Comparison of ENCODE assay signal across 2 cellular contexts in the genomic region with DNA sequence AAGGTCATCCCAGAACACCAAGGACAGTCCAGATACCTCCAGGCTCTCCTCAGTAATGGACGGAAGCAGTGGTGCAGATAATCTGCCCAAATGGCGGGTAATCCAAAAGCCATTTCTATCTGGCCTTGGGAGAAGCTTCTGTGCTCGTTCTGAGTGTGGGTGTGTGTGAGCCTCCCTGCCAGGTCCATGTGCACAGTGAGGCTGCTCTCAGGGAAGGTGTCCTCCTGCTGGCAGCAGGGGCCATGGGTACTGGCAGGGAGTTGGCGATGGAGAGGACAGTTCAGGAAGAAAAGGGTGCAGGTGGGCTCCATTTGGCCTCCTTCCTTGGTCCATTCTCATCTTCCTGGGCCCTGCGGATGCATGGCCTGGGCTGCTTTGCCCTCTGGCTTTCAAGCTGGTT.
TF ChIP-seq lines count a peak whose summit lies in the region.

No MANE protein-coding gene starts in this region.

TF ChIP-seq in HepG2, 621 proteins besides CTCF, POLR2A, EP300 and RAD21:
- TF ChIP-seq NONO (IDR thresholded peaks at IDR 0.05) (no peak), NONO (CRISPR knock-in tag; conservative IDR thresholded peaks at IDR 0.05) (no peak), JUNB (CRISPR knock-in tag; IDR thresholded peaks at IDR 0.05; ENCODE audit: borderline replicate concordance) (no peak), SSRP1 (CRISPR knock-in tag; IDR thresholded peaks at IDR 0.05) (no peak), ZNF768 (CRISPR knock-in tag; IDR thresholded peaks at IDR 0.05) (no peak), REL (CRISPR knock-in tag; conservative IDR thresholded peaks at IDR 0.05) (no peak)
- TF ChIP-seq, protein P1, sequence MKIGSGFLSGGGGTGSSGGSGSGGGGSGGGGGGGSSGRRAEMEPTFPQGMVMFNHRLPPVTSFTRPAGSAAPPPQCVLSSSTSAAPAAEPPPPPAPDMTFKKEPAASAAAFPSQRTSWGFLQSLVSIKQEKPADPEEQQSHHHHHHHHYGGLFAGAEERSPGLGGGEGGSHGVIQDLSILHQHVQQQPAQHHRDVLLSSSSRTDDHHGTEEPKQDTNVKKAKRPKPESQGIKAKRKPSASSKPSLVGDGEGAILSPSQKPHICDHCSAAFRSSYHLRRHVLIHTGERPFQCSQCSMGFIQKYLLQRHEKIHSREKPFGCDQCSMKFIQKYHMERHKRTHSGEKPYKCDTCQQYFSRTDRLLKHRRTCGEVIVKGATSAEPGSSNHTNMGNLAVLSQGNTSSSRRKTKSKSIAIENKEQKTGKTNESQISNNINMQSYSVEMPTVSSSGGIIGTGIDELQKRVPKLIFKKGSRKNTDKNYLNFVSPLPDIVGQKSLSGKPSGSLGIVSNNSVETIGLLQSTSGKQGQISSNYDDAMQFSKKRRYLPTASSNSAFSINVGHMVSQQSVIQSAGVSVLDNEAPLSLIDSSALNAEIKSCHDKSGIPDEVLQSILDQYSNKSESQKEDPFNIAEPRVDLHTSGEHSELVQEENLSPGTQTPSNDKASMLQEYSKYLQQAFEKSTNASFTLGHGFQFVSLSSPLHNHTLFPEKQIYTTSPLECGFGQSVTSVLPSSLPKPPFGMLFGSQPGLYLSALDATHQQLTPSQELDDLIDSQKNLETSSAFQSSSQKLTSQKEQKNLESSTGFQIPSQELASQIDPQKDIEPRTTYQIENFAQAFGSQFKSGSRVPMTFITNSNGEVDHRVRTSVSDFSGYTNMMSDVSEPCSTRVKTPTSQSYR (CRISPR knock-in tag; IDR thresholded peaks at IDR 0.05; ENCODE audit: borderline replicate concordance): no peak
- TF ChIP-seq, protein P2, sequence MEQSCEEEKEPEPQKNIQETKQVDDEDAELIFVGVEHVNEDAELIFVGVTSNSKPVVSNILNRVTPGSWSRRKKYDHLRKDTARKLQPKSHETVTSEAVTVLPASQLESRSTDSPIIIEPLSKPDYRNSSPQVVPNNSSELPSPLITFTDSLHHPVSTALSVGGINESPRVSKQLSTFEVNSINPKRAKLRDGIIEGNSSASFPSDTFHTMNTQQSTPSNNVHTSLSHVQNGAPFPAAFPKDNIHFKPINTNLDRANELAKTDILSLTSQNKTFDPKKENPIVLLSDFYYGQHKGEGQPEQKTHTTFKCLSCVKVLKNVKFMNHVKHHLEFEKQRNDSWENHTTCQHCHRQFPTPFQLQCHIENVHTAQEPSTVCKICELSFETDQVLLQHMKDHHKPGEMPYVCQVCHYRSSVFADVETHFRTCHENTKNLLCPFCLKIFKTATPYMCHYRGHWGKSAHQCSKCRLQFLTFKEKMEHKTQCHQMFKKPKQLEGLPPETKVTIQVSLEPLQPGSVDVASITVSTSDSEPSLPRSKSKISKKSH (CRISPR knock-in tag; IDR thresholded peaks at IDR 0.05; ENCODE audit: borderline replicate concordance): no peak
- TF ChIP-seq, protein P3, sequence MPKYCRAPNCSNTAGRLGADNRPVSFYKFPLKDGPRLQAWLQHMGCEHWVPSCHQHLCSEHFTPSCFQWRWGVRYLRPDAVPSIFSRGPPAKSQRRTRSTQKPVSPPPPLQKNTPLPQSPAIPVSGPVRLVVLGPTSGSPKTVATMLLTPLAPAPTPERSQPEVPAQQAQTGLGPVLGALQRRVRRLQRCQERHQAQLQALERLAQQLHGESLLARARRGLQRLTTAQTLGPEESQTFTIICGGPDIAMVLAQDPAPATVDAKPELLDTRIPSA (CRISPR knock-in tag; IDR thresholded peaks at IDR 0.05; ENCODE audit: borderline replicate concordance): no peak

TF ChIP-seq in H1, 55 proteins besides CTCF, POLR2A, EP300 and RAD21:
- TF ChIP-seq EZH2 (IDR thresholded peaks at IDR 0.05; ENCODE audit: low read depth, low read length, severe bottlenecking): no peak
- TF ChIP-seq POLR2AphosphoS5 (IDR thresholded peaks at IDR 0.05; ENCODE audit: low read depth, low read length): no peak
- TF ChIP-seq, protein P4, sequence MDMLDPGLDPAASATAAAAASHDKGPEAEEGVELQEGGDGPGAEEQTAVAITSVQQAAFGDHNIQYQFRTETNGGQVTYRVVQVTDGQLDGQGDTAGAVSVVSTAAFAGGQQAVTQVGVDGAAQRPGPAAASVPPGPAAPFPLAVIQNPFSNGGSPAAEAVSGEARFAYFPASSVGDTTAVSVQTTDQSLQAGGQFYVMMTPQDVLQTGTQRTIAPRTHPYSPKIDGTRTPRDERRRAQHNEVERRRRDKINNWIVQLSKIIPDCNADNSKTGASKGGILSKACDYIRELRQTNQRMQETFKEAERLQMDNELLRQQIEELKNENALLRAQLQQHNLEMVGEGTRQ (IDR thresholded peaks at IDR 0.05; ENCODE audit: low read length): no peak
- TF ChIP-seq ZNF274 (IDR thresholded peaks at IDR 0.05; ENCODE audit: borderline replicate concordance, extremely low read depth, low read length): no peak
- no peak for TF ChIP-seq CHD1 (IDR thresholded peaks at IDR 0.05; ENCODE audit: low read depth, low read length)
- TF ChIP-seq ASH2L (IDR thresholded peaks at IDR 0.05; ENCODE audit: low read length): no peak
- no peak for TF ChIP-seq NANOG (IDR thresholded peaks at IDR 0.05; ENCODE audit: insufficient read depth, low read depth, low read length, poor library complexity, severe bottlenecking)
- no peak for TF ChIP-seq CHD2 (IDR thresholded peaks at IDR 0.05; ENCODE audit: low read length)
- TF ChIP-seq FOSL1 (IDR thresholded peaks at IDR 0.05; ENCODE audit: insufficient read depth, low read depth, low read length): no peak
- no peak for TF ChIP-seq TAF1 (IDR thresholded peaks at IDR 0.05; ENCODE audit: low read depth, low read length)
- no peak for TF ChIP-seq CREB1 (IDR thresholded peaks at IDR 0.05)
- no peak for TF ChIP-seq SIRT6 (IDR thresholded peaks at IDR 0.05; ENCODE audit: low read length)
- TF ChIP-seq KDM4A (IDR thresholded peaks at IDR 0.05; ENCODE audit: low read depth, low read length, severe bottlenecking): no peak
- no peak for TF ChIP-seq SP1 (IDR thresholded peaks at IDR 0.05; ENCODE audit: low read depth, low read length)
- TF ChIP-seq BACH1 (IDR thresholded peaks at IDR 0.05; ENCODE audit: low read length): no peak
- TF ChIP-seq RBBP5 (IDR thresholded peaks at IDR 0.05; ENCODE audit: borderline replicate concordance, low read depth, low read length): no peak
- TF ChIP-seq TBP (IDR thresholded peaks at IDR 0.05; ENCODE audit: low read depth, low read length): no peak
- TF ChIP-seq SAP30 (IDR thresholded peaks at IDR 0.05; ENCODE audit: insufficient read depth, insufficient replicate concordance, low read length): no peak
- TF ChIP-seq SP4 (IDR thresholded peaks at IDR 0.05; ENCODE audit: low read length): no peak
- no peak for TF ChIP-seq HDAC2 (IDR thresholded peaks at IDR 0.05; ENCODE audit: borderline replicate concordance in 1 of 2, low read depth in 2 of 2, low read length in 2 of 2)
